In genomic region chr14:95784137-95784536, GRCh38 we compare ENCODE assay signal across 12 cellular contexts.
DNase-seq lines count a peak whose midpoint lies in the region; ATAC-seq and TF ChIP-seq lines count a peak whose summit lies in the region.
"Had no signal": no experiment of that assay in that cellular context is flagged by ENCODE, and none has a peak within 500 bp of the region (broad histone marks: within the 10 kb centered on the region; RNA-seq: fewer than 3 reads in every experiment).

No MANE protein-coding gene starts in this region.

- WGBS in lower leg skin, 2 donors = 0% methylated on average over 1 of the region's 1 CpG

- no peak for ATAC-seq in HG03097 (IDR thresholded peaks at IDR 0.05; ENCODE audit: low FRiP score, unreplicated experiment)

- TF ChIP-seq POLR2A in lower leg skin (IDR thresholded peaks at IDR 0.05) = no peak

- DNase-seq in stimulated activated CD4-positive, alpha-beta T cell treated with anti-CD3 and anti-CD28 coated beads, Interleukin-4, amount 100 ng/mL, for 24 hours = peak; percentile 9
- no peak for DNase-seq in stimulated activated CD4-positive, alpha-beta T cell treated with anti-CD3 and anti-CD28 coated beads, Interleukin-4, amount 100 ng/mL, for 4 hours
- DNase-seq in RPMI8226 = peak; percentile 25
- peak; percentile 32 for DNase-seq in fibroblast of pulmonary artery (ENCODE audit: low read depth)
- no peak for DNase-seq in cortex of kidney (lab: John Stamatoyannopoulos, UW)
- DNase-seq in activated gamma-delta T cell treated with Interleukin-2 at 50 U/mL for 16 hours = no peak
- no peak for DNase-seq in lower leg skin (ENCODE audit: low spot score in 2 of 2)
- DNase-seq: activated B cell treated with CpG ODN at 0.5 μM for 24 hours, aorta, islet precursor cell, NCI-H2171 treated with DMSO at 0.1 percent for 48 hours had no signal

- TF ChIP-seq CTCF in fibroblast of pulmonary artery (IDR thresholded peaks at IDR 0.05; ENCODE audit: low read length, missing control alignments) (no peak), lower leg skin (IDR thresholded peaks at IDR 0.05) (no peak)

- H3K4me3 ChIP-seq in fibroblast of pulmonary artery (replicated peaks; ENCODE audit: low read depth, low read length) = no peak overlapping the region
- no peak overlapping the region for H3K4me3 ChIP-seq in lower leg skin (ENCODE audit: low read depth, poor library complexity, severe bottlenecking)

- intact Hi-C loops in lower leg skin (cut with DNase I; ENCODE audit: low total_unique reads) = no loop called here

Comparison
In these comparisons a context has a peak if more than half of its experiments do, and no peak if none do; other contexts are left out.
1. DNase-seq: peak in stimulated activated CD4-positive, alpha-beta T cell treated with anti-CD3 and anti-CD28 coated beads, Interleukin-4, amount 100 ng/mL, for 24 hours (single experiment), RPMI8226 (single experiment) and fibroblast of pulmonary artery (single experiment); none in stimulated activated CD4-positive, alpha-beta T cell treated with anti-CD3 and anti-CD28 coated beads, Interleukin-4, amount 100 ng/mL, for 4 hours (0 of 2), cortex of kidney (single experiment), activated gamma-delta T cell treated with Interleukin-2 at 50 U/mL for 16 hours (single experiment) and lower leg skin (0 of 2).